1 cellular context compared by ENCODE assay signal in the genomic region with DNA sequence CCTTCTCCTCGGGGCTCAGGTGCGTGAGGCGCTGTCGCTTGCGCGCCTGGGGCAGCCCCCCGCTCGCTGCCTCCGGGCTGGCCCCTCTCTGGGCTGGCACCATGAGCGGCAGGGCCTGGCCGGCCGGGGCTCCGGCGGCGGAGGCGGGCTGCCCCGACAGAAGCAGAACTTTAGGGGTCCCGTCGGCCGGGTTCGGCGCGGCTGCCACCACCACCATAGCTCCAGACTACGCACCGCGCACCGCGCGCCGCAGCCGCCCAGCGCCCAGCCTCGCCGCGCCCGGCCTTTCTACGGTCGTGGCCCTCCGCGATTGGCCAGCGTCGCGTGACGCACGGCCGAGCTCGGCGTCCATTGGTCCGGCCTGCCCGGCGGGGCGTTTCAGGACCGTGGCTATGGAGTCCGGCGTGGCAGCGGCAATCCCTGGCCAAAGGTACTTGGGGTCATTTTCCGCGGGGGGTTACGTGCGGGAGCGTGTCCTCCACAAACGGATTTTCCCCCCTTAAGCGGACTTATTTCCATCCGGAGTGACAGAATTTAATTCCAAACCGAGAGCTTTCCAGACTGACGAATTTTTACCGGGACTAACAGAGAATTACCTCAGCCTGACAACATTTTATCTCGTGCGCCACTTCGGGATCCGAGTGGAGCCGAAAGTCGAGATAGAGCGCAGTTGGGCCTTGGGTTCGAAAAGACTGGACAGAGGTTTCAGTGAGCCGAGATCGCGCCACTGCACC.
TF ChIP-seq lines count a peak whose summit lies in the region.

Gene XBP1, minus strand, starts transcription at position 262 of the 734 bp plus-strand sequence.

TF ChIP-seq in K562, 482 proteins besides CTCF, POLR2A, EP300 and RAD21 (continued from another document and continues in another):
- TF ChIP-seq, protein P1, sequence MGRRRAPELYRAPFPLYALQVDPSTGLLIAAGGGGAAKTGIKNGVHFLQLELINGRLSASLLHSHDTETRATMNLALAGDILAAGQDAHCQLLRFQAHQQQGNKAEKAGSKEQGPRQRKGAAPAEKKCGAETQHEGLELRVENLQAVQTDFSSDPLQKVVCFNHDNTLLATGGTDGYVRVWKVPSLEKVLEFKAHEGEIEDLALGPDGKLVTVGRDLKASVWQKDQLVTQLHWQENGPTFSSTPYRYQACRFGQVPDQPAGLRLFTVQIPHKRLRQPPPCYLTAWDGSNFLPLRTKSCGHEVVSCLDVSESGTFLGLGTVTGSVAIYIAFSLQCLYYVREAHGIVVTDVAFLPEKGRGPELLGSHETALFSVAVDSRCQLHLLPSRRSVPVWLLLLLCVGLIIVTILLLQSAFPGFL (CRISPR knock-in tag; IDR thresholded peaks at IDR 0.05): no peak
- TF ChIP-seq ZNF140 (CRISPR knock-in tag; IDR thresholded peaks at IDR 0.05) (no peak), ZNF316 (IDR thresholded peaks at IDR 0.05) (no peak), ZNF239 (CRISPR knock-in tag; IDR thresholded peaks at IDR 0.05) (no peak), CHAMP1 (IDR thresholded peaks at IDR 0.05) (no peak), KLF16 (IDR thresholded peaks at IDR 0.05) (no peak), SIX5 (IDR thresholded peaks at IDR 0.05; ENCODE audit: borderline replicate concordance in 1 of 2, insufficient read depth in 1 of 2, low read depth in 1 of 2, low read length in 2 of 2) (no peak), KAT2B (IDR thresholded peaks at IDR 0.05; ENCODE audit: low read depth, low read length) (no peak), TAF15 (IDR thresholded peaks at IDR 0.05; ENCODE audit: low read depth, low read length) (no peak), KDM4B (IDR thresholded peaks at IDR 0.05; ENCODE audit: borderline replicate concordance in 2 of 2, low read depth in 1 of 2) (no peak; a peak in 1 of 4 replicates), HDAC1 (IDR thresholded peaks at IDR 0.05) (no peak; a peak in 1 of 4 replicates), ZSCAN29 (IDR thresholded peaks at IDR 0.05) (no peak), ZNF76 (CRISPR knock-in tag; IDR thresholded peaks at IDR 0.05; ENCODE audit: borderline replicate concordance) (no peak), DLX4 (CRISPR knock-in tag; IDR thresholded peaks at IDR 0.05) (no peak), TBP (optimal IDR thresholded peaks at IDR 0.05; ENCODE audit: low read depth, low read length) (peak; percentile 95), ZNF655 (CRISPR knock-in tag; IDR thresholded peaks at IDR 0.05) (no peak), ZKSCAN1 (IDR thresholded peaks at IDR 0.05; ENCODE audit: low read depth, low read length) (0 out of 2 replicates have a peak, but pooled peaks have one; percentile 24), BHLHE40 (IDR thresholded peaks at IDR 0.05; ENCODE audit: low read length) (no peak; the same call in 1 of the 2 replicates), ZNF785 (CRISPR knock-in tag; IDR thresholded peaks at IDR 0.05) (no peak), ZNF280A (IDR thresholded peaks at IDR 0.05; ENCODE audit: low read depth, partially characterized antibody) (no peak), FIP1L1 (IDR thresholded peaks at IDR 0.05; ENCODE audit: low read depth, low read length, poor library complexity, severe bottlenecking) (no peak), SRSF1 (IDR thresholded peaks at IDR 0.05; ENCODE audit: low read depth, low read length) (no peak), POLR2H (tag; IDR thresholded peaks at IDR 0.05; ENCODE audit: low read depth) (peak; percentile 94), ZNF695 (CRISPR knock-in tag; IDR thresholded peaks at IDR 0.05) (no peak), GTF2F1 (IDR thresholded peaks at IDR 0.05; ENCODE audit: low read depth, low read length) (peak; percentile 81), ZNF780A (CRISPR knock-in tag; IDR thresholded peaks at IDR 0.05) (no peak), EGR1 (conservative IDR thresholded peaks at IDR 0.05) (no peak), ZNF165 (CRISPR knock-in tag; IDR thresholded peaks at IDR 0.05; ENCODE audit: borderline replicate concordance) (no peak), PYGO2 (tag; IDR thresholded peaks at IDR 0.05) (no peak), HLTF (IDR thresholded peaks at IDR 0.05) (no peak), ZFPM2 (CRISPR knock-in tag; IDR thresholded peaks at IDR 0.05) (no peak), STAT5A (IDR thresholded peaks at IDR 0.05; ENCODE audit: borderline replicate concordance, low read length) (no peak), POLR2AphosphoS5 (IDR thresholded peaks at IDR 0.05; ENCODE audit: control insufficient read depth, insufficient read depth, low read depth, low read length) (peak; percentile 71)
- TF ChIP-seq, protein P2, sequence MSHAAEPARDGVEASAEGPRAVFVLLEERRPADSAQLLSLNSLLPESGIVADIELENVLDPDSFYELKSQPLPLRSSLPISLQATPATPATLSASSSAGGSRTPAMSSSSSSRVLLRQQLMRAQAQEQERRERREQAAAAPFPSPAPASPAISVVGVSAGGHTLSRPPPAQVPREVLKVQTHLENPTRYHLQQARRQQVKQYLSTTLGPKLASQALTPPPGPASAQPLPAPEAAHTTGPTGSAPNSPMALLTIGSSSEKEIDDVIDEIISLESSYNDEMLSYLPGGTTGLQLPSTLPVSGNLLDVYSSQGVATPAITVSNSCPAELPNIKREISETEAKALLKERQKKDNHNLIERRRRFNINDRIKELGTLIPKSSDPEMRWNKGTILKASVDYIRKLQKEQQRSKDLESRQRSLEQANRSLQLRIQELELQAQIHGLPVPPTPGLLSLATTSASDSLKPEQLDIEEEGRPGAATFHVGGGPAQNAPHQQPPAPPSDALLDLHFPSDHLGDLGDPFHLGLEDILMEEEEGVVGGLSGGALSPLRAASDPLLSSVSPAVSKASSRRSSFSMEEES (CRISPR knock-in tag; IDR thresholded peaks at IDR 0.05): no peak
- TF ChIP-seq, protein P3, sequence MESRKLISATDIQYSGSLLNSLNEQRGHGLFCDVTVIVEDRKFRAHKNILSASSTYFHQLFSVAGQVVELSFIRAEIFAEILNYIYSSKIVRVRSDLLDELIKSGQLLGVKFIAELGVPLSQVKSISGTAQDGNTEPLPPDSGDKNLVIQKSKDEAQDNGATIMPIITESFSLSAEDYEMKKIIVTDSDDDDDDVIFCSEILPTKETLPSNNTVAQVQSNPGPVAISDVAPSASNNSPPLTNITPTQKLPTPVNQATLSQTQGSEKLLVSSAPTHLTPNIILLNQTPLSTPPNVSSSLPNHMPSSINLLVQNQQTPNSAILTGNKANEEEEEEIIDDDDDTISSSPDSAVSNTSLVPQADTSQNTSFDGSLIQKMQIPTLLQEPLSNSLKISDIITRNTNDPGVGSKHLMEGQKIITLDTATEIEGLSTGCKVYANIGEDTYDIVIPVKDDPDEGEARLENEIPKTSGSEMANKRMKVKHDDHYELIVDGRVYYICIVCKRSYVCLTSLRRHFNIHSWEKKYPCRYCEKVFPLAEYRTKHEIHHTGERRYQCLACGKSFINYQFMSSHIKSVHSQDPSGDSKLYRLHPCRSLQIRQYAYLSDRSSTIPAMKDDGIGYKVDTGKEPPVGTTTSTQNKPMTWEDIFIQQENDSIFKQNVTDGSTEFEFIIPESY (CRISPR knock-in tag; IDR thresholded peaks at IDR 0.05): no peak
- TF ChIP-seq, protein P4, sequence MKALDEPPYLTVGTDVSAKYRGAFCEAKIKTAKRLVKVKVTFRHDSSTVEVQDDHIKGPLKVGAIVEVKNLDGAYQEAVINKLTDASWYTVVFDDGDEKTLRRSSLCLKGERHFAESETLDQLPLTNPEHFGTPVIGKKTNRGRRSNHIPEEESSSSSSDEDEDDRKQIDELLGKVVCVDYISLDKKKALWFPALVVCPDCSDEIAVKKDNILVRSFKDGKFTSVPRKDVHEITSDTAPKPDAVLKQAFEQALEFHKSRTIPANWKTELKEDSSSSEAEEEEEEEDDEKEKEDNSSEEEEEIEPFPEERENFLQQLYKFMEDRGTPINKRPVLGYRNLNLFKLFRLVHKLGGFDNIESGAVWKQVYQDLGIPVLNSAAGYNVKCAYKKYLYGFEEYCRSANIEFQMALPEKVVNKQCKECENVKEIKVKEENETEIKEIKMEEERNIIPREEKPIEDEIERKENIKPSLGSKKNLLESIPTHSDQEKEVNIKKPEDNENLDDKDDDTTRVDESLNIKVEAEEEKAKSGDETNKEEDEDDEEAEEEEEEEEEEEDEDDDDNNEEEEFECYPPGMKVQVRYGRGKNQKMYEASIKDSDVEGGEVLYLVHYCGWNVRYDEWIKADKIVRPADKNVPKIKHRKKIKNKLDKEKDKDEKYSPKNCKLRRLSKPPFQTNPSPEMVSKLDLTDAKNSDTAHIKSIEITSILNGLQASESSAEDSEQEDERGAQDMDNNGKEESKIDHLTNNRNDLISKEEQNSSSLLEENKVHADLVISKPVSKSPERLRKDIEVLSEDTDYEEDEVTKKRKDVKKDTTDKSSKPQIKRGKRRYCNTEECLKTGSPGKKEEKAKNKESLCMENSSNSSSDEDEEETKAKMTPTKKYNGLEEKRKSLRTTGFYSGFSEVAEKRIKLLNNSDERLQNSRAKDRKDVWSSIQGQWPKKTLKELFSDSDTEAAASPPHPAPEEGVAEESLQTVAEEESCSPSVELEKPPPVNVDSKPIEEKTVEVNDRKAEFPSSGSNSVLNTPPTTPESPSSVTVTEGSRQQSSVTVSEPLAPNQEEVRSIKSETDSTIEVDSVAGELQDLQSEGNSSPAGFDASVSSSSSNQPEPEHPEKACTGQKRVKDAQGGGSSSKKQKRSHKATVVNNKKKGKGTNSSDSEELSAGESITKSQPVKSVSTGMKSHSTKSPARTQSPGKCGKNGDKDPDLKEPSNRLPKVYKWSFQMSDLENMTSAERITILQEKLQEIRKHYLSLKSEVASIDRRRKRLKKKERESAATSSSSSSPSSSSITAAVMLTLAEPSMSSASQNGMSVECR (CRISPR knock-in tag; IDR thresholded peaks at IDR 0.05): peak; percentile 64
- TF ChIP-seq, protein P5, sequence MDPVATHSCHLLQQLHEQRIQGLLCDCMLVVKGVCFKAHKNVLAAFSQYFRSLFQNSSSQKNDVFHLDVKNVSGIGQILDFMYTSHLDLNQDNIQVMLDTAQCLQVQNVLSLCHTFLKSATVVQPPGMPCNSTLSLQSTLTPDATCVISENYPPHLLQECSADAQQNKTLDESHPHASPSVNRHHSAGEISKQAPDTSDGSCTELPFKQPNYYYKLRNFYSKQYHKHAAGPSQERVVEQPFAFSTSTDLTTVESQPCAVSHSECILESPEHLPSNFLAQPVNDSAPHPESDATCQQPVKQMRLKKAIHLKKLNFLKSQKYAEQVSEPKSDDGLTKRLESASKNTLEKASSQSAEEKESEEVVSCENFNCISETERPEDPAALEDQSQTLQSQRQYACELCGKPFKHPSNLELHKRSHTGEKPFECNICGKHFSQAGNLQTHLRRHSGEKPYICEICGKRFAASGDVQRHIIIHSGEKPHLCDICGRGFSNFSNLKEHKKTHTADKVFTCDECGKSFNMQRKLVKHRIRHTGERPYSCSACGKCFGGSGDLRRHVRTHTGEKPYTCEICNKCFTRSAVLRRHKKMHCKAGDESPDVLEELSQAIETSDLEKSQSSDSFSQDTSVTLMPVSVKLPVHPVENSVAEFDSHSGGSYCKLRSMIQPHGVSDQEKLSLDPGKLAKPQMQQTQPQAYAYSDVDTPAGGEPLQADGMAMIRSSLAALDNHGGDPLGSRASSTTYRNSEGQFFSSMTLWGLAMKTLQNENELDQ (CRISPR knock-in tag; IDR thresholded peaks at IDR 0.05; ENCODE audit: borderline replicate concordance): no peak
